Comparison of ENCODE assay signal across 1 cellular context in the genomic region with DNA sequence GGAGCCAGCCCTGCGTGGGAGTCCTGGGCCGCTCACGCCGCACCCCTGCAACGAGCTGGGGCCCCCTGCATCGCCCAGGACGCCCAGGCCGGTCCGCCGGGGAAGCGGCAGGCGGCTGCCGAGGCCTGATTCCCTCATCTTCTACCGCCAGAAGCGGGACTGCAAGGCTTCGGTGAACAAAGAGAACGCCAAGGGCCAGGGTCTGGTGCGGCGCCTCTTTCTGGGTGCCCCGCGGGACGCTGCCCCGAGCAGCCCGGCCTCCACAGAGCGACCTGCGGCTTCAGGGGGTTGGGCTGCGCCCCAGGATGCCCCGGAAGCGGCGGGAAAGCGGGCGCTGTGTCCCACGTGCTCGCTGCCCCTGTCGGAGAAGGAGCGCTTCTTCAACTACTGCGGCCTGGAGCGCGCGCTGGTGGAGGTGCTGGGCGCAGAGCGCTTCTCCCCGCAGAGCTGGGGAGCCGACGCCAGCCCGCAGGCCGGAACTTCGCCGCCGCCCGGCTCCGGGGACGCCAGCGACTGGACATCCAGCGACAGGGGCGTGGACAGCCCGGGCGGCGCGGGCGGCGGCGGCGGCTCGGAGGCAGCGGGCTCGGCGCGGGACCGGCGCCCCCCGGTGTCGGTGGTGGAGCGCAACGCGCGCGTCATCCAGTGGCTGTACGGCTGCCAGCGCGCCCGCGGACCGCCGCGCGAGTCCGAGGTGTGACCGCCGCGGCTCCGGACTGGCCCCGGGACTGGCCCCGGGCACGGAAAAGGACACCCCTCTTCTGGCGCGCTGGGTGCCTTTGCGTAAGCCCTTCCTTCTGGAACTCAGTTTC.
A peak's percentile ranks its signal among the peaks of the same experiment; 100 is the strongest.
TF ChIP-seq lines count a peak whose summit lies in the region.

No MANE protein-coding gene starts in this region.

TF ChIP-seq in HepG2, 621 proteins besides CTCF, POLR2A, EP300 and RAD21 (continues in another document):
- TF ChIP-seq, protein P1, sequence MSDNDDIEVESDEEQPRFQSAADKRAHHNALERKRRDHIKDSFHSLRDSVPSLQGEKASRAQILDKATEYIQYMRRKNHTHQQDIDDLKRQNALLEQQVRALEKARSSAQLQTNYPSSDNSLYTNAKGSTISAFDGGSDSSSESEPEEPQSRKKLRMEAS (IDR thresholded peaks at IDR 0.05) = peak; percentile 90
- TF ChIP-seq CENPT (CRISPR knock-in tag; IDR thresholded peaks at IDR 0.05; ENCODE audit: low read depth) = no peak
- TF ChIP-seq MLX (CRISPR knock-in tag; IDR thresholded peaks at IDR 0.05) = no peak
- no peak for TF ChIP-seq AGO1 (IDR thresholded peaks at IDR 0.05; ENCODE audit: low read depth, low read length, poor library complexity, severe bottlenecking)
- TF ChIP-seq ISX (CRISPR knock-in tag; conservative IDR thresholded peaks at IDR 0.05) = no peak
- no peak for TF ChIP-seq MED13 (CRISPR knock-in tag; IDR thresholded peaks at IDR 0.05)
- no peak for TF ChIP-seq NONO (IDR thresholded peaks at IDR 0.05)
- no peak for TF ChIP-seq NONO (CRISPR knock-in tag; conservative IDR thresholded peaks at IDR 0.05)
- TF ChIP-seq XRCC5 (optimal IDR thresholded peaks at IDR 0.05; ENCODE audit: low read length) = no peak
- TF ChIP-seq KAT2B (IDR thresholded peaks at IDR 0.05; ENCODE audit: borderline replicate concordance, low read depth, low read length) = no peak
- no peak for TF ChIP-seq THRA (CRISPR knock-in tag; IDR thresholded peaks at IDR 0.05; ENCODE audit: borderline replicate concordance)
- TF ChIP-seq ZNF234 (CRISPR knock-in tag; conservative IDR thresholded peaks at IDR 0.05) = no peak
- no peak for TF ChIP-seq ATRX (CRISPR knock-in tag; IDR thresholded peaks at IDR 0.05; ENCODE audit: borderline replicate concordance)
- TF ChIP-seq SALL1 (CRISPR knock-in tag; IDR thresholded peaks at IDR 0.05) = peak; percentile 65
- TF ChIP-seq TFE3 (CRISPR knock-in tag; IDR thresholded peaks at IDR 0.05) = no peak
- TF ChIP-seq ATF6 (CRISPR knock-in tag; conservative IDR thresholded peaks at IDR 0.05) = no peak
- peak; percentile 45; the same call in 1 of the 2 replicates for TF ChIP-seq IRF1 (CRISPR knock-in tag; IDR thresholded peaks at IDR 0.05; ENCODE audit: low read depth)
- no peak for TF ChIP-seq ZNF556 (CRISPR knock-in tag; IDR thresholded peaks at IDR 0.05; ENCODE audit: borderline replicate concordance)
- TF ChIP-seq, protein P2, sequence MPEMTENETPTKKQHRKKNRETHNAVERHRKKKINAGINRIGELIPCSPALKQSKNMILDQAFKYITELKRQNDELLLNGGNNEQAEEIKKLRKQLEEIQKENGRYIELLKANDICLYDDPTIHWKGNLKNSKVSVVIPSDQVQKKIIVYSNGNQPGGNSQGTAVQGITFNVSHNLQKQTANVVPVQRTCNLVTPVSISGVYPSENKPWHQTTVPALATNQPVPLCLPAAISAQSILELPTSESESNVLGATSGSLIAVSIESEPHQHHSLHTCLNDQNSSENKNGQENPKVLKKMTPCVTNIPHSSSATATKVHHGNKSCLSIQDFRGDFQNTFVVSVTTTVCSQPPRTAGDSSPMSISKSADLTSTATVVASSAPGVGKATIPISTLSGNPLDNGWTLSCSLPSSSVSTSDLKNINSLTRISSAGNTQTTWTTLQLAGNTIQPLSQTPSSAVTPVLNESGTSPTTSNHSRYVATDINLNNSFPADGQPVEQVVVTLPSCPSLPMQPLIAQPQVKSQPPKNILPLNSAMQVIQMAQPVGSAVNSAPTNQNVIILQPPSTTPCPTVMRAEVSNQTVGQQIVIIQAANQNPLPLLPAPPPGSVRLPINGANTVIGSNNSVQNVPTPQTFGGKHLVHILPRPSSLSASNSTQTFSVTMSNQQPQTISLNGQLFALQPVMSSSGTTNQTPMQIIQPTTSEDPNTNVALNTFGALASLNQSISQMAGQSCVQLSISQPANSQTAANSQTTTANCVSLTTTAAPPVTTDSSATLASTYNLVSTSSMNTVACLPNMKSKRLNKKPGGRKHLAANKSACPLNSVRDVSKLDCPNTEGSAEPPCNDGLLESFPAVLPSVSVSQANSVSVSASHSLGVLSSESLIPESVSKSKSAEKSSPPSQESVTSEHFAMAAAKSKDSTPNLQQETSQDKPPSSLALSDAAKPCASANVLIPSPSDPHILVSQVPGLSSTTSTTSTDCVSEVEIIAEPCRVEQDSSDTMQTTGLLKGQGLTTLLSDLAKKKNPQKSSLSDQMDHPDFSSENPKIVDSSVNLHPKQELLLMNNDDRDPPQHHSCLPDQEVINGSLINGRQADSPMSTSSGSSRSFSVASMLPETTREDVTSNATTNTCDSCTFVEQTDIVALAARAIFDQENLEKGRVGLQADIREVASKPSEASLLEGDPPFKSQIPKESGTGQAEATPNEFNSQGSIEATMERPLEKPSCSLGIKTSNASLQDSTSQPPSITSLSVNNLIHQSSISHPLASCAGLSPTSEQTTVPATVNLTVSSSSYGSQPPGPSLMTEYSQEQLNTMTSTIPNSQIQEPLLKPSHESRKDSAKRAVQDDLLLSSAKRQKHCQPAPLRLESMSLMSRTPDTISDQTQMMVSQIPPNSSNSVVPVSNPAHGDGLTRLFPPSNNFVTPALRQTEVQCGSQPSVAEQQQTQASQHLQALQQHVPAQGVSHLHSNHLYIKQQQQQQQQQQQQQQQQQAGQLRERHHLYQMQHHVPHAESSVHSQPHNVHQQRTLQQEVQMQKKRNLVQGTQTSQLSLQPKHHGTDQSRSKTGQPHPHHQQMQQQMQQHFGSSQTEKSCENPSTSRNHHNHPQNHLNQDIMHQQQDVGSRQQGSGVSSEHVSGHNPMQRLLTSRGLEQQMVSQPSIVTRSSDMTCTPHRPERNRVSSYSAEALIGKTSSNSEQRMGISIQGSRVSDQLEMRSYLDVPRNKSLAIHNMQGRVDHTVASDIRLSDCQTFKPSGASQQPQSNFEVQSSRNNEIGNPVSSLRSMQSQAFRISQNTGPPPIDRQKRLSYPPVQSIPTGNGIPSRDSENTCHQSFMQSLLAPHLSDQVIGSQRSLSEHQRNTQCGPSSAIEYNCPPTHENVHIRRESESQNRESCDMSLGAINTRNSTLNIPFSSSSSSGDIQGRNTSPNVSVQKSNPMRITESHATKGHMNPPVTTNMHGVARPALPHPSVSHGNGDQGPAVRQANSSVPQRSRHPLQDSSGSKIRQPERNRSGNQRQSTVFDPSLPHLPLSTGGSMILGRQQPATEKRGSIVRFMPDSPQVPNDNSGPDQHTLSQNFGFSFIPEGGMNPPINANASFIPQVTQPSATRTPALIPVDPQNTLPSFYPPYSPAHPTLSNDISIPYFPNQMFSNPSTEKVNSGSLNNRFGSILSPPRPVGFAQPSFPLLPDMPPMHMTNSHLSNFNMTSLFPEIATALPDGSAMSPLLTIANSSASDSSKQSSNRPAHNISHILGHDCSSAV (CRISPR knock-in tag; IDR thresholded peaks at IDR 0.05; ENCODE audit: borderline replicate concordance) = no peak
- TF ChIP-seq ZNF230 (CRISPR knock-in tag; IDR thresholded peaks at IDR 0.05) = no peak
- peak; percentile 52; the same call in 1 of the 2 replicates for TF ChIP-seq ZNF777 (CRISPR knock-in tag; IDR thresholded peaks at IDR 0.05)
- TF ChIP-seq ZNF775 (CRISPR knock-in tag; IDR thresholded peaks at IDR 0.05; ENCODE audit: borderline replicate concordance) = no peak
- TF ChIP-seq DMTF1 (CRISPR knock-in tag; IDR thresholded peaks at IDR 0.05) = no peak
- TF ChIP-seq, protein P3, sequence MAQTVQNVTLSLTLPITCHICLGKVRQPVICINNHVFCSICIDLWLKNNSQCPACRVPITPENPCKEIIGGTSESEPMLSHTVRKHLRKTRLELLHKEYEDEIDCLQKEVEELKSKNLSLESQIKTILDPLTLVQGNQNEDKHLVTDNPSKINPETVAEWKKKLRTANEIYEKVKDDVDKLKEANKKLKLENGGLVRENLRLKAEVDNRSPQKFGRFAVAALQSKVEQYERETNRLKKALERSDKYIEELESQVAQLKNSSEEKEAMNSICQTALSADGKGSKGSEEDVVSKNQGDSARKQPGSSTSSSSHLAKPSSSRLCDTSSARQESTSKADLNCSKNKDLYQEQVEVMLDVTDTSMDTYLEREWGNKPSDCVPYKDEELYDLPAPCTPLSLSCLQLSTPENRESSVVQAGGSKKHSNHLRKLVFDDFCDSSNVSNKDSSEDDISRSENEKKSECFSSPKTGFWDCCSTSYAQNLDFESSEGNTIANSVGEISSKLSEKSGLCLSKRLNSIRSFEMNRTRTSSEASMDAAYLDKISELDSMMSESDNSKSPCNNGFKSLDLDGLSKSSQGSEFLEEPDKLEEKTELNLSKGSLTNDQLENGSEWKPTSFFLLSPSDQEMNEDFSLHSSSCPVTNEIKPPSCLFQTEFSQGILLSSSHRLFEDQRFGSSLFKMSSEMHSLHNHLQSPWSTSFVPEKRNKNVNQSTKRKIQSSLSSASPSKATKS (CRISPR knock-in tag; IDR thresholded peaks at IDR 0.05) = no peak
- TF ChIP-seq FOXA3 (CRISPR knock-in tag; IDR thresholded peaks at IDR 0.05) = no peak
- TF ChIP-seq ZNF761 (CRISPR knock-in tag; conservative IDR thresholded peaks at IDR 0.05) = no peak
- TF ChIP-seq ZNF879 (CRISPR knock-in tag; IDR thresholded peaks at IDR 0.05) = 0 out of 2 replicates have a peak, but pooled peaks have one; percentile 39
- TF ChIP-seq PAWR (CRISPR knock-in tag; IDR thresholded peaks at IDR 0.05; ENCODE audit: borderline replicate concordance) = no peak
- no peak for TF ChIP-seq ZNF768 (CRISPR knock-in tag; IDR thresholded peaks at IDR 0.05)
- TF ChIP-seq NKX3-1 (CRISPR knock-in tag; IDR thresholded peaks at IDR 0.05) = 0 out of 2 replicates have a peak, but pooled peaks have one; percentile 28
- no peak for TF ChIP-seq ADNP (CRISPR knock-in tag; IDR thresholded peaks at IDR 0.05)
- TF ChIP-seq, protein P4, sequence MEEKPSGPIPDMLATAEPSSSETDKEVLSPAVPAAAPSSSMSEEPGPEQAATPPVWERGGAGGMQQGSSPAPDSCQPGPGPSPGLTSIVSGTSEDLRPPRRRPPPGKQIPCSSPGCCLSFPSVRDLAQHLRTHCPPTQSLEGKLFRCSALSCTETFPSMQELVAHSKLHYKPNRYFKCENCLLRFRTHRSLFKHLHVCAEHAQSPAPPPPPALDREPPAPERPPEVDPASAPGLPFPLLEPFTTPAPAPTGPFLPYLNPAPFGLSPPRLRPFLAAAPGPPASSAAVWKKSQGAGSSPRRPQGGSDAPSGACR (CRISPR knock-in tag; IDR thresholded peaks at IDR 0.05) = no peak
- TF ChIP-seq NFE2L1 (CRISPR knock-in tag; IDR thresholded peaks at IDR 0.05; ENCODE audit: borderline replicate concordance) = 0 out of 2 replicates have a peak, but pooled peaks have one; percentile 49
